6 cellular contexts compared by ENCODE assay signal in genomic region chr22:50273352-50273751, GRCh38. TPM values are rescaled to one million over a fixed set of nuclear protein-coding genes. Genes with fewer than 3 reads are reported as not detected.
DNase-seq lines count a peak whose midpoint lies in the region; ATAC-seq and TF ChIP-seq lines count a peak whose summit lies in the region.
"Not testable (repeated sequence)": the region's sequence is repeated elsewhere in the genome, so short reads cannot be mapped to it uniquely, and the experiment has no call there.

No MANE protein-coding gene starts in this region.

- not testable (repeated sequence) for H3K9me3 ChIP-seq in upper lobe of right lung

- H3K27me3 ChIP-seq in upper lobe of right lung = not testable (repeated sequence)

- peaks cover 33% of the 10 kb centered on the region for H3K36me3 ChIP-seq in upper lobe of right lung

- not testable (repeated sequence) for H3K9me3 Mint-ChIP-seq in HFFc6; chondrocyte (ENCODE audit: low read depth); nephron progenitor cell

- POLR2A ChIA-PET in RWPE1 (lab: Yijun Ruan, JAX; ENCODE audit: low non-redundant PET) = not testable (repeated sequence)

- intact Hi-C loops in upper lobe of right lung (cut with DNase I) = loop anchor here (10.0 kb wide), 1 partner anchor 51 kb away; the partner anchor contains the start of gene DENND6B

- H3K27ac Mint-ChIP-seq in HFFc6, nephron progenitor cell: not testable (repeated sequence)
- peak overlapping the region; percentile 27 for H3K27ac Mint-ChIP-seq in chondrocyte (ENCODE audit: unreplicated experiment)

- not testable (repeated sequence) for H3K4me3 Mint-ChIP-seq in HFFc6; chondrocyte (ENCODE audit: unreplicated experiment); nephron progenitor cell

- H3K36me3 Mint-ChIP-seq in HFFc6 (ENCODE audit: low read depth) (peaks cover 18% of the 10 kb centered on the region), chondrocyte (ENCODE audit: low read depth) (peaks cover 14% of the 10 kb centered on the region), nephron progenitor cell (ENCODE audit: low read depth) (peaks cover 28% of the 10 kb centered on the region)

- H3K27me3 Mint-ChIP-seq in HFFc6 (ENCODE audit: insufficient read depth) (peaks cover 11% of the 10 kb centered on the region), nephron progenitor cell (ENCODE audit: low read depth, poor library complexity) (peaks cover 28% of the 10 kb centered on the region)
- not testable (repeated sequence) for H3K27me3 Mint-ChIP-seq in chondrocyte (ENCODE audit: low read depth)

- not testable (repeated sequence) for H3K4me1 Mint-ChIP-seq in HFFc6 (ENCODE audit: low read depth)
- peaks cover 20% of the 10 kb centered on the region for H3K4me1 Mint-ChIP-seq in chondrocyte (ENCODE audit: low read depth)
- H3K4me1 Mint-ChIP-seq in nephron progenitor cell = peaks cover 25% of the 10 kb centered on the region

- DNase-seq in HFFc6; RWPE1 (ENCODE audit: low spot score); chondrocyte (ENCODE audit: low spot score); nephron progenitor cell; upper lobe of right lung: not testable (repeated sequence)

- CTCF ChIA-PET in RWPE1 (lab: Yijun Ruan, JAX) = interaction anchor here (1.1 kb wide), 1 partner anchor 8 kb away, joined by 3 read pairs; no protein-coding TSS in a partner anchor

- H3K4me3 ChIP-seq in upper lobe of right lung = not testable (repeated sequence)

- TF ChIP-seq CTCF in 22Rv1 (IDR thresholded peaks at IDR 0.05); RWPE1 (conservative IDR thresholded peaks at IDR 0.05; ENCODE audit: low read depth): not testable (repeated sequence)
- TF ChIP-seq CTCF in HFFc6 (IDR thresholded peaks at IDR 0.05) (0 out of 2 replicates have a peak, but pooled peaks have one; percentile 28), chondrocyte (IDR thresholded peaks at IDR 0.05) (peak; percentile 41), nephron progenitor cell (IDR thresholded peaks at IDR 0.05) (peak; percentile 20), upper lobe of right lung (IDR thresholded peaks at IDR 0.05) (peak; percentile 18)

- H3K4me1 ChIP-seq in upper lobe of right lung = peaks cover 33% of the 10 kb centered on the region

- ATAC-seq in upper lobe of right lung = not testable (repeated sequence)

- H3K27ac ChIP-seq in 22Rv1 (peak overlapping the region; percentile 97), RWPE1 (peak overlapping the region; percentile 79)
- H3K27ac ChIP-seq in upper lobe of right lung = not testable (repeated sequence)

RNA-seq across cellular contexts. Expression of gene MAPK11, which starts 3.2 kb away (rescaled TPM):
- 10 to 100 TPM in 1 of 6 experiments, 1 to 10 TPM in 5; 6.0 to 10.2 (median 7.8) TPM for total RNA-seq in HFFc6 (2021; fragmentation: NEBNext Ultra II Directional; extraction: Animal tissue kit (Norgen Biotek cat#: 25700))
- 9.3 to 19.9 TPM (median 17.7 TPM) in 3 replicates for total RNA-seq in chondrocyte
- total RNA-seq in upper lobe of right lung = 26.1 TPM

RNA-seq across cellular contexts. Expression of gene MAPK12, which starts 11.9 kb away (rescaled TPM):
- total RNA-seq in HFFc6 (2021; fragmentation: NEBNext Ultra II Directional; extraction: Animal tissue kit (Norgen Biotek cat#: 25700)) = 10 to 100 TPM; 31.4 to 39.5 (median 34.1) TPM
- 34.6 to 46.6 TPM (median 44.7 TPM) in 3 replicates for total RNA-seq in chondrocyte
- 22.2 TPM for total RNA-seq in upper lobe of right lung

RNA-seq across cellular contexts. Expression of gene HDAC10, which starts 22.3 kb away (rescaled TPM):
- total RNA-seq in HFFc6 (2021; fragmentation: NEBNext Ultra II Directional; extraction: Animal tissue kit (Norgen Biotek cat#: 25700)) = 10 to 100 TPM; 24.2 to 30.9 (median 28.9) TPM
- total RNA-seq in chondrocyte (29.1 to 36.8 TPM (median 35.3 TPM) in 3 replicates), upper lobe of right lung (48.9 TPM)

RNA-seq across cellular contexts. Expression of gene TUBGCP6, which starts 28.5 kb away (rescaled TPM):
- total RNA-seq in HFFc6 (2021; fragmentation: NEBNext Ultra II Directional; extraction: Animal tissue kit (Norgen Biotek cat#: 25700)) = 10 to 100 TPM; 20.1 to 26.8 (median 21.7) TPM
- total RNA-seq in chondrocyte (31.2 to 46.3 TPM (median 32.2 TPM) in 3 replicates), upper lobe of right lung (51.3 TPM)

RNA-seq across cellular contexts. Expression of gene PLXNB2, which starts 34.1 kb away (rescaled TPM):
- total RNA-seq in HFFc6 (2021; fragmentation: NEBNext Ultra II Directional; extraction: Animal tissue kit (Norgen Biotek cat#: 25700)) = 100 to 1,000 TPM; 280 to 370 (median 291) TPM
- 300 to 356 TPM (median 346 TPM) in 3 replicates for total RNA-seq in chondrocyte
- 308 TPM for total RNA-seq in upper lobe of right lung
